10 cellular contexts compared by ENCODE assay signal in the genomic region with DNA sequence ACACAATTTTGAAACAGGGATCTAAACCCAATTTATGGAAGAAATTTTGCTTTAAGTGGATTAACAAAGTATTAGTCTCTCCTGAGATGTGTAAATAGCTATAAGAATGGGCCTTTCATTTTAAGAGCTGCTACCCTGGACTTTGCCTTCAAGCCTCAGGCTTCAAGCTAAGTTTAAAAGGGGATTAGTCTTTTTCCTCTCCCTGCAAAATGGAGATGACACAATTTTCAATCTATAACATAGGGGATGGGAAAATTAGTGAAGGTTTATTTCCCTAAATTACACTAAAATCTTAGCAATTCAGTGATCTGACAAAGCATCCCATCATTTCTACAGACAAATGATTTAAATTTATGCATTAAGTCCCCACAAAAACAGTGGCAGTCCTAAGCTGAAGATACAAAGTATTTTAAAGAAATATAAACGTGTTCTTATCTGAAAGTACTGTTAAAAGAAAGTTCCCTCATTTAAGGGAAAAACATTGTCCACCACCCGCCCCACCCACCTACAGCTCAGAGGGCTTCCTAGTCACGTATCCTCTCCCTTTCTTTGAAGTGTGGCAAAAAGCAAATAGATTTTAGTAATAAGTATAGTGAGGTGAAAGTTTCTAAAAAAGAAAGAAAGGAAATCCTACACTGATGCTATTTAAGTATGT. TPM values are rescaled to one million over a fixed set of nuclear protein-coding genes. Genes with fewer than 3 reads are reported as not detected.
DNase-seq lines count a peak whose midpoint lies in the region; ATAC-seq lines count a peak whose summit lies in the region.
"Had no signal": no experiment of that assay in that cellular context is flagged by ENCODE, and none has a peak within 500 bp of the region (broad histone marks: within the 10 kb centered on the region; RNA-seq: fewer than 3 reads in every experiment).

No MANE protein-coding gene starts in this region.

- no peaks in the 10 kb centered on the region for H3K9me3 Mint-ChIP-seq in CD4-positive, CD25-positive, alpha-beta regulatory T cell
- H3K9me3 Mint-ChIP-seq in central memory CD8-positive, alpha-beta T cell = no peaks in the 10 kb centered on the region
- H3K9me3 Mint-ChIP-seq: IgD-negative memory B cell had no signal

- no peaks in the 10 kb centered on the region for H3K36me3 Mint-ChIP-seq in CD4-positive, CD25-positive, alpha-beta regulatory T cell
- no peaks in the 10 kb centered on the region for H3K36me3 Mint-ChIP-seq in central memory CD8-positive, alpha-beta T cell (ENCODE audit: insufficient read depth)

- H3K4me1 Mint-ChIP-seq in CD4-positive, CD25-positive, alpha-beta regulatory T cell = peaks cover 20 to 33% (median 24%) of the 10 kb centered on the region in 4 donors
- peaks cover 49% of the 10 kb centered on the region for H3K4me1 Mint-ChIP-seq in central memory CD8-positive, alpha-beta T cell

- H3K4me1 ChIP-seq in CD4-positive, CD25-positive, alpha-beta regulatory T cell (ENCODE audit: control insufficient read depth, insufficient read depth, low read length, poor library complexity, severe bottlenecking) = peaks cover 13% of the 10 kb centered on the region

- H3K27me3 ChIP-seq in CD4-positive, CD25-positive, alpha-beta regulatory T cell (ENCODE audit: control insufficient read depth, insufficient read depth, low read length) = no peaks in the 10 kb centered on the region

- H3K36me3 ChIP-seq in CD4-positive, CD25-positive, alpha-beta regulatory T cell (ENCODE audit: control insufficient read depth, insufficient read depth, low read length) = no peaks in the 10 kb centered on the region

- H3K9me3 ChIP-seq in CD4-positive, CD25-positive, alpha-beta regulatory T cell (ENCODE audit: control insufficient read depth in 2 of 2, low read length in 2 of 2) = no peaks in the 10 kb centered on the region

- H3K27ac Mint-ChIP-seq in CD4-positive, CD25-positive, alpha-beta regulatory T cell = peak overlapping the region in 2 of 3 donors; percentile 48 to 75
- peak overlapping the region; percentile 35 for H3K27ac Mint-ChIP-seq in central memory CD8-positive, alpha-beta T cell (ENCODE audit: low read depth)

- H3K27ac ChIP-seq in CD4-positive, CD25-positive, alpha-beta regulatory T cell (ENCODE audit: insufficient read depth, low read length, poor library complexity, severe bottlenecking) = no peak overlapping the region

- peak in 1 of 3 donors; percentile 73 for DNase-seq in CD4-positive, CD25-positive, alpha-beta regulatory T cell
- no peak for DNase-seq in central memory CD8-positive, alpha-beta T cell (ENCODE audit: low spot score in 2 of 2)
- DNase-seq in NK-92 (lab: John Stamatoyannopoulos, UW; ENCODE audit: unreplicated experiment) (no peak), NCI-H1105 (lab: John Stamatoyannopoulos, UW) (no peak), HPDE6-E6E7 (ENCODE audit: extremely low spot score) (no peak), COLO668 (lab: John Stamatoyannopoulos, UW; ENCODE audit: unreplicated experiment) (no peak)
- DNase-seq: T1000 had no signal

- H3K4me3 ChIP-seq in CD4-positive, CD25-positive, alpha-beta regulatory T cell (ENCODE audit: low read depth, low read length) = peak overlapping the region; percentile 29

- peak overlapping the region in 1 of 4 donors; percentile 5 for H3K4me3 Mint-ChIP-seq in CD4-positive, CD25-positive, alpha-beta regulatory T cell
- no peak overlapping the region for H3K4me3 Mint-ChIP-seq in central memory CD8-positive, alpha-beta T cell

- peak; percentile 62 to 72 for ATAC-seq in CD4-positive, CD25-positive, alpha-beta regulatory T cell (ENCODE audit: low read depth in 2 of 2)
- ATAC-seq in GM21381 (IDR thresholded peaks at IDR 0.05; ENCODE audit: unreplicated experiment) (peak; percentile 67), HG03565 (IDR thresholded peaks at IDR 0.05; ENCODE audit: unreplicated experiment) (peak; percentile 75)
- peak; percentile 40 for ATAC-seq in central memory CD8-positive, alpha-beta T cell (replicated peaks; ENCODE audit: extremely low read depth, poor library complexity, severe bottlenecking)

- H3K27me3 Mint-ChIP-seq in CD4-positive, CD25-positive, alpha-beta regulatory T cell = no peaks in the 10 kb centered on the region
- H3K27me3 Mint-ChIP-seq in central memory CD8-positive, alpha-beta T cell = no peaks in the 10 kb centered on the region
- H3K27me3 Mint-ChIP-seq: IgD-negative memory B cell had no signal

RNA-seq across cellular contexts. Expression of gene ARHGAP18, which starts 14.5 kb away (rescaled TPM):
- total RNA-seq in CD4-positive, CD25-positive, alpha-beta regulatory T cell = 5.2 TPM
- polyA plus RNA-seq in CD4-positive, CD25-positive, alpha-beta regulatory T cell = 1 to 10 TPM; 2.2 to 5.4 (median 3.7) TPM
